8 cellular contexts compared by ENCODE assay signal in the genomic region with DNA sequence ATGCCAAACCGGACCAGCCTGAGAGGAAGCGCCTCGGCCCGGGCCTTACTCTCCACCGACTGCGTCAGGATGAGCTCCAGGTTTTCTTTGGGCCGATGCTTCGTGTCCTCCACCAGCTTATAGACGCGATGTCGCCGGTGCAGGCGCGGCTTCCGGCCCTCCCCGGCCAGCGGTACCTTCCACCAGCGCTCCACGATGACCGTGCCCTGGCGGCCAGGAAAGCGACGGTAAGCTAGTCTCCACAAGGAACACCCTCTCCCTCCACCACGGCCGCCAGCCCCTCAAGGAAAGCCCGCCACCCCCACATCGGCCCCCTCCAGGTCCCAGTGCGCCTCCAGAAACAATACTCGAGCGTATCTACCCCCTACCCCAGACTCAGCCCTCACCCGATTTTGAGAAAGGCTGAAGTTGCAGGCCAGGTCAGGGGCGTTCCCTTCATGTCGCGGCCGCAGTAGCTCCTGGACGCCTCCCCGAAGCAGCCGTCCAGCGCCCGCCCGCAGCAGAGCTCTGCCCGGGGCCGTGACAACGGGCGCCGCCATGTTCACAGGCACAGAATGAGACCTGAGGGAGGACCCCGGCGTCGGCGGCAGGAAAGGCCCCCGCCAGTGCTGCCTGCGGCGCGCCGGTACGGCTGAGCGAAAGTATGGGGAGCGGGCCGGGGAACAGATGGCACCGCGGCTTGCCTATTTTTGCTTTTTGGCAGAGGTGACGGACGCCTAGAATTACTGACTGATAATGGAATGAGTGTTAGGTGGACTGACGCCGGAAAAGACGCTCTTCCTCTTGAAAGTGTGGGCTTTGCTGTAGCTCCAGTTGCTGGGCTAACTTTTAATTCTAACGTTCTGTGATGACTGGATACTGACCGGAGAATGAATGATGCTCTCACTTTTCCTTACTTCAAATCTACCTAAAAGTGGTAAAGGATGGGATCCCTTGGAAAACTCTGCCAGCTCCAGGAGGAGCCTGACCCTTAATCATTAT. TPM values are rescaled to one million over a fixed set of nuclear protein-coding genes. Genes with fewer than 3 reads are reported as not detected.
DNase-seq lines count a peak whose midpoint lies in the region; ATAC-seq and TF ChIP-seq lines count a peak whose summit lies in the region.

A gene (minus strand): TSS at position 556 of the 981 bp plus-strand sequence. CDS start 17 bp downstream, at position 539.

- DNase-seq in GM06990 (ENCODE audit: extremely low read depth, insufficient read length): peak; percentile 89
- peak; percentile 86 for DNase-seq in NCI-H1105 treated with DMSO at 0.1 percent for 48 hours (lab: John Stamatoyannopoulos, UW)
- DNase-seq in SW480 (ENCODE audit: low spot score): peak; percentile 85
- DNase-seq in activated naive CD8-positive, alpha-beta T cell treated with anti-CD3 and anti-CD28 coated beads, Interleukin-2, amount 50 U/mL, for 16 hours (ENCODE audit: low read depth, low spot score): peak; percentile 64
- peak; percentile 90 for DNase-seq in Right ventricle myocardium superior
- DNase-seq in ovary: peak; percentile 72 to 90 (median 77)

- intact Hi-C loops in Right ventricle myocardium superior (cut with DNase I): loop anchor here (10.0 kb wide), 1 partner anchor 72 kb away; a partner anchor contains a TSS
- intact Hi-C loops in ovary (cut with DNase I): no loop called here

- TF ChIP-seq CTCF in GM06990 (IDR thresholded peaks at IDR 0.05; ENCODE audit: insufficient read depth, low read length, poor library complexity, severe bottlenecking) (no peak), ovary (IDR thresholded peaks at IDR 0.05) (no peak)

- peak; percentile 31 for TF ChIP-seq POLR2A in ovary (IDR thresholded peaks at IDR 0.05)

- H3K36me3 ChIP-seq in GM06990 (ENCODE audit: control insufficient read depth, insufficient read depth, low read length): peaks cover 9% of the 10 kb centered on the region
- no peaks in the 10 kb centered on the region for H3K36me3 ChIP-seq in ovary
- peaks cover 25% of the 10 kb centered on the region for H3K36me3 ChIP-seq in thymus (ENCODE audit: control insufficient read depth, insufficient read depth)

- H3K27ac ChIP-seq in ovary (peak within 1 kb of the TSS; percentile 79 to 88), thymus (ENCODE audit: low read depth) (peak within 1 kb of the TSS; percentile 89)

- ATAC-seq in HG02588 (IDR thresholded peaks at IDR 0.05; ENCODE audit: unreplicated experiment): peak; percentile 90
- peak; percentile 99 for ATAC-seq in Right ventricle myocardium superior (ENCODE audit: poor library complexity)

- H3K9me3 ChIP-seq in ovary (no peaks in the 10 kb centered on the region), thymus (ENCODE audit: control insufficient read depth) (no peaks in the 10 kb centered on the region)

- H3K27me3 ChIP-seq in GM06990 (replicated peaks; ENCODE audit: control insufficient read depth, insufficient read depth, low read length) (no peaks in the 10 kb centered on the region), ovary (no peaks in the 10 kb centered on the region), thymus (ENCODE audit: control insufficient read depth, insufficient read depth) (no peaks in the 10 kb centered on the region)

- H3K4me1 ChIP-seq in ovary (ENCODE audit: insufficient read depth): peaks cover 2% of the 10 kb centered on the region
- peaks cover 9% of the 10 kb centered on the region for H3K4me1 ChIP-seq in thymus (ENCODE audit: control insufficient read depth, insufficient read depth, low read length)

- 0 to 1% (median 0%) methylated on average over 57 to 68 of the region's 68 CpGs for WGBS in ovary, 3 donors
- WGBS in thymus: under 1% methylated on average over 68 of the region's 68 CpGs

- H3K4me3 ChIP-seq in GM06990 (replicated peaks; ENCODE audit: low read depth, low read length) (peak within 1 kb of the TSS; percentile 96), ovary (peak within 1 kb of the TSS; percentile 58), thymus (ENCODE audit: low read length) (peak within 1 kb of the TSS; percentile 92)

- no peak for TF ChIP-seq EP300 in ovary (IDR thresholded peaks at IDR 0.05)

RNA-seq across cellular contexts. Expression of the gene that starts here (rescaled TPM):
- total RNA-seq in Right ventricle myocardium superior: 45.0 TPM
- 10 to 100 TPM; 40.2 to 69.0 (median 55.2) TPM for total RNA-seq in ovary
- 10 to 100 TPM; 55.4 to 86.8 TPM for polyA plus RNA-seq in ovary
- polyA plus RNA-seq in thymus: 75.3 TPM

Comparison
In these comparisons a context has a peak if more than half of its experiments do, and no peak if none do; other contexts are left out.
1. Peak in every context shown above with its lines: DNase-seq, ATAC-seq, H3K4me3 ChIP-seq and H3K27ac ChIP-seq.